In the genomic region with DNA sequence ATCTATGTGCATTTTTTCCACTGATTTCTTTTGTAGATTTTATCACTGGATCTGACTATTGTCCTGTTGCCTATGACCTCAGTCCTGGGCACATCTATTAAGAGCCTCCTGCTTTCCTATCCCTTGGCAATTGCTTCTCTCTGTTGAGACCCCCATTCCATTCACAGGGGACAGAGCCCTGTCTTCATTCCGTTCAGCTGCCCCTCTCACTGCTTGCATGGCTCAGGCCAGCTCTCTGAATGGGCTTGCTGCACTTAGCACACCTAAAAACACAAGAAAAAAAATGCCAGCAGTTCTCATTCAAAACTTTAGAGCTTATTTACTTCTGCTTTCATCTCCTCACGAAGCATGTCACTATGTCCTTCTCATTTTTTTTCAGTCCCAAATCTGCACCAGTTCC, we compare ENCODE assay signal across 19 cellular contexts.
A peak's percentile ranks its signal among the peaks of the same experiment; 100 is the strongest.
DNase-seq lines count a peak whose midpoint lies in the region; ATAC-seq and TF ChIP-seq lines count a peak whose summit lies in the region.
"Had no signal": no experiment of that assay in that cellular context is flagged by ENCODE, and none has a peak within 500 bp of the region (broad histone marks: within the 10 kb centered on the region; RNA-seq: fewer than 3 reads in every experiment).

No MANE protein-coding gene starts in this region.

- in situ Hi-C loops in G401 (cut with HindIII; ENCODE audit: low sequenced_read_pairs), result no loop called here

- TF ChIP-seq CTCF in WTC11 (IDR thresholded peaks at IDR 0.05) (no peak), endodermal cell (conservative IDR thresholded peaks at IDR 0.05) (no peak), neural crest cell (conservative IDR thresholded peaks at IDR 0.05) (no peak)

- peak overlapping the region; percentile 31 for H3K27ac ChIP-seq in endodermal cell (ENCODE audit: low read depth, low read length)
- H3K27ac ChIP-seq: A549, C4-2B, GM23248 had no signal

- peaks cover 14% of the 10 kb centered on the region for H3K27me3 ChIP-seq in endodermal cell (ENCODE audit: control insufficient read depth, insufficient read depth, low read length, poor library complexity, severe bottlenecking)
- H3K27me3 ChIP-seq: BE2C had no signal

- H3K9ac ChIP-seq in endodermal cell (ENCODE audit: extremely low read depth, low read length, poor library complexity, severe bottlenecking), result no peak overlapping the region
- H3K9ac ChIP-seq: GM23248 had no signal

- H3K4me1 ChIP-seq in endodermal cell (ENCODE audit: control insufficient read depth, insufficient read depth, low read length), result no peaks in the 10 kb centered on the region
- H3K4me1 ChIP-seq: A549, BE2C had no signal

- H3K27me3 Mint-ChIP-seq in WTC11 (ENCODE audit: low read depth), result no peaks in the 10 kb centered on the region
- peaks cover 13% of the 10 kb centered on the region for H3K27me3 Mint-ChIP-seq in endodermal cell (ENCODE audit: insufficient read depth)
- H3K27me3 Mint-ChIP-seq in neural crest cell (ENCODE audit: low read depth), result no peaks in the 10 kb centered on the region
- H3K27me3 Mint-ChIP-seq: CD4-positive, alpha-beta memory T cell had no signal

- H3K36me3 Mint-ChIP-seq in WTC11 (no peaks in the 10 kb centered on the region), endodermal cell (ENCODE audit: low read depth) (no peaks in the 10 kb centered on the region), neural crest cell (ENCODE audit: low read depth) (peaks cover 7% of the 10 kb centered on the region)
- H3K36me3 Mint-ChIP-seq: CD4-positive, alpha-beta memory T cell had no signal

- DNase-seq in WTC11 (ENCODE audit: low spot score), result no peak
- peak; percentile 42 for DNase-seq in endodermal cell
- DNase-seq in neural crest cell (ENCODE audit: low read depth, low spot score), result no peak
- no peak for DNase-seq in NK-92 treated with Interleukin-12 subunit alpha and Interleukin-12 subunit beta, amount 100 ng/mL, for 24 hours (lab: John Stamatoyannopoulos, UW)
- DNase-seq in G401 (ENCODE audit: low spot score), result no peak
- no peak for DNase-seq in middle frontal gyrus (ENCODE audit: extremely low spot score, low spot score)
- DNase-seq: BE2C; CD4-positive, alpha-beta memory T cell; COR-L47; DMS153; DND-41; GF-D8; GM23248; IMR-90; KBM-7 had no signal

- peaks cover 5% of the 10 kb centered on the region for H3K9me3 ChIP-seq in endodermal cell (ENCODE audit: control insufficient read depth, low read length)
- H3K9me3 ChIP-seq: A549, BE2C, HAP-1 had no signal

- no peak overlapping the region for H3K4me3 ChIP-seq in endodermal cell (ENCODE audit: low read length)
- H3K4me3 ChIP-seq: A549, GM23248, HAP-1 had no signal

- H3K27ac Mint-ChIP-seq in WTC11 (no peak overlapping the region; the same call in 1 of the 2 replicates), endodermal cell (peak overlapping the region; percentile 8), neural crest cell (ENCODE audit: unreplicated experiment) (peak overlapping the region; percentile 86)
- H3K27ac Mint-ChIP-seq: CD4-positive, alpha-beta memory T cell had no signal

- H3K9me3 Mint-ChIP-seq in WTC11 (peaks cover 10% of the 10 kb centered on the region), endodermal cell (peaks cover 2% of the 10 kb centered on the region), neural crest cell (peaks cover 4% of the 10 kb centered on the region)

- POLR2A ChIA-PET in WTC11 (lab: Charles Lee), result no interaction called here

- ATAC-seq in WTC11 (peak; percentile 67), GM18520 (IDR thresholded peaks at IDR 0.05; ENCODE audit: unreplicated experiment) (no peak)
- ATAC-seq: A549 had no signal

- CTCF ChIA-PET in WTC11 (lab: Charles Lee), result interaction anchor here (1.1 kb wide), 1 partner anchor 80 kb away, joined by 3 read pairs; no protein-coding TSS in a partner anchor

- WGBS in endodermal cell (ENCODE audit: insufficient coverage in 1 of 2, insufficient read length in 1 of 2), 2 experiments, result 36 to 74% methylated on average over 2 of the region's 2 CpGs

- H3K36me3 ChIP-seq in endodermal cell (ENCODE audit: control insufficient read depth, insufficient read depth, low read length), result no peaks in the 10 kb centered on the region
- H3K36me3 ChIP-seq: BE2C, HAP-1 had no signal

- H3K4me3 Mint-ChIP-seq in WTC11 (no peak overlapping the region), endodermal cell (no peak overlapping the region), neural crest cell (peak overlapping the region; percentile 13)
- H3K4me3 Mint-ChIP-seq: CD4-positive, alpha-beta memory T cell had no signal

- H3K4me1 Mint-ChIP-seq in WTC11 (peaks cover 53% of the 10 kb centered on the region), endodermal cell (peaks cover 21% of the 10 kb centered on the region), neural crest cell (peaks cover 52% of the 10 kb centered on the region)
- H3K4me1 Mint-ChIP-seq: CD4-positive, alpha-beta memory T cell had no signal

TF ChIP-seq in WTC11, 78 proteins besides CTCF, POLR2A, EP300 and RAD21:
- TF ChIP-seq ZNF671 (CRISPR knock-in tag; IDR thresholded peaks at IDR 0.05) (no peak), ZNF121 (CRISPR knock-in tag; IDR thresholded peaks at IDR 0.05) (no peak), OVOL2 (CRISPR knock-in tag; IDR thresholded peaks at IDR 0.05; ENCODE audit: borderline replicate concordance) (no peak)
